1 cellular context compared by ENCODE assay signal in genomic region chr17:36546418-36547093, GRCh38.
TF ChIP-seq lines count a peak whose summit lies in the region.

No MANE protein-coding gene starts in this region.

TF ChIP-seq in HCT116, 20 proteins besides CTCF, POLR2A, EP300 and RAD21 (continued from another document):
- TF ChIP-seq, protein P1, sequence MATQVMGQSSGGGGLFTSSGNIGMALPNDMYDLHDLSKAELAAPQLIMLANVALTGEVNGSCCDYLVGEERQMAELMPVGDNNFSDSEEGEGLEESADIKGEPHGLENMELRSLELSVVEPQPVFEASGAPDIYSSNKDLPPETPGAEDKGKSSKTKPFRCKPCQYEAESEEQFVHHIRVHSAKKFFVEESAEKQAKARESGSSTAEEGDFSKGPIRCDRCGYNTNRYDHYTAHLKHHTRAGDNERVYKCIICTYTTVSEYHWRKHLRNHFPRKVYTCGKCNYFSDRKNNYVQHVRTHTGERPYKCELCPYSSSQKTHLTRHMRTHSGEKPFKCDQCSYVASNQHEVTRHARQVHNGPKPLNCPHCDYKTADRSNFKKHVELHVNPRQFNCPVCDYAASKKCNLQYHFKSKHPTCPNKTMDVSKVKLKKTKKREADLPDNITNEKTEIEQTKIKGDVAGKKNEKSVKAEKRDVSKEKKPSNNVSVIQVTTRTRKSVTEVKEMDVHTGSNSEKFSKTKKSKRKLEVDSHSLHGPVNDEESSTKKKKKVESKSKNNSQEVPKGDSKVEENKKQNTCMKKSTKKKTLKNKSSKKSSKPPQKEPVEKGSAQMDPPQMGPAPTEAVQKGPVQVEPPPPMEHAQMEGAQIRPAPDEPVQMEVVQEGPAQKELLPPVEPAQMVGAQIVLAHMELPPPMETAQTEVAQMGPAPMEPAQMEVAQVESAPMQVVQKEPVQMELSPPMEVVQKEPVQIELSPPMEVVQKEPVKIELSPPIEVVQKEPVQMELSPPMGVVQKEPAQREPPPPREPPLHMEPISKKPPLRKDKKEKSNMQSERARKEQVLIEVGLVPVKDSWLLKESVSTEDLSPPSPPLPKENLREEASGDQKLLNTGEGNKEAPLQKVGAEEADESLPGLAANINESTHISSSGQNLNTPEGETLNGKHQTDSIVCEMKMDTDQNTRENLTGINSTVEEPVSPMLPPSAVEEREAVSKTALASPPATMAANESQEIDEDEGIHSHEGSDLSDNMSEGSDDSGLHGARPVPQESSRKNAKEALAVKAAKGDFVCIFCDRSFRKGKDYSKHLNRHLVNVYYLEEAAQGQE (IDR thresholded peaks at IDR 0.05; ENCODE audit: low read depth), result no peak
- TF ChIP-seq ELF1 (IDR thresholded peaks at IDR 0.05; ENCODE audit: borderline replicate concordance, low read depth), result no peak
- TF ChIP-seq CBX3 (IDR thresholded peaks at IDR 0.05; ENCODE audit: low read depth), result no peak
- TF ChIP-seq, protein P2, sequence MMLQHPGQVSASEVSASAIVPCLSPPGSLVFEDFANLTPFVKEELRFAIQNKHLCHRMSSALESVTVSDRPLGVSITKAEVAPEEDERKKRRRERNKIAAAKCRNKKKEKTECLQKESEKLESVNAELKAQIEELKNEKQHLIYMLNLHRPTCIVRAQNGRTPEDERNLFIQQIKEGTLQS (IDR thresholded peaks at IDR 0.05), result no peak
- no peak for TF ChIP-seq YY1 (IDR thresholded peaks at IDR 0.05; ENCODE audit: extremely low read depth, insufficient replicate concordance, low read depth, low read length)
- no peak for TF ChIP-seq EGR1 (IDR thresholded peaks at IDR 0.05; ENCODE audit: low read depth)
- no peak for TF ChIP-seq POLR2AphosphoS5 (IDR thresholded peaks at IDR 0.05; ENCODE audit: low read depth, low read length)
- no peak for TF ChIP-seq EZH2 (IDR thresholded peaks at IDR 0.05)
- no peak for TF ChIP-seq ZFX (IDR thresholded peaks at IDR 0.05)
- no peak for TF ChIP-seq CEBPB (IDR thresholded peaks at IDR 0.05; ENCODE audit: low read depth)
- TF ChIP-seq, protein P3, sequence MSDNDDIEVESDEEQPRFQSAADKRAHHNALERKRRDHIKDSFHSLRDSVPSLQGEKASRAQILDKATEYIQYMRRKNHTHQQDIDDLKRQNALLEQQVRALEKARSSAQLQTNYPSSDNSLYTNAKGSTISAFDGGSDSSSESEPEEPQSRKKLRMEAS (IDR thresholded peaks at IDR 0.05), result no peak
- TF ChIP-seq ZNF274 (IDR thresholded peaks at IDR 0.05; ENCODE audit: low read depth, low read length), result no peak
- TF ChIP-seq SIN3A (IDR thresholded peaks at IDR 0.05; ENCODE audit: low read depth), result no peak
